10 cellular contexts compared by ENCODE assay signal in the genomic region with DNA sequence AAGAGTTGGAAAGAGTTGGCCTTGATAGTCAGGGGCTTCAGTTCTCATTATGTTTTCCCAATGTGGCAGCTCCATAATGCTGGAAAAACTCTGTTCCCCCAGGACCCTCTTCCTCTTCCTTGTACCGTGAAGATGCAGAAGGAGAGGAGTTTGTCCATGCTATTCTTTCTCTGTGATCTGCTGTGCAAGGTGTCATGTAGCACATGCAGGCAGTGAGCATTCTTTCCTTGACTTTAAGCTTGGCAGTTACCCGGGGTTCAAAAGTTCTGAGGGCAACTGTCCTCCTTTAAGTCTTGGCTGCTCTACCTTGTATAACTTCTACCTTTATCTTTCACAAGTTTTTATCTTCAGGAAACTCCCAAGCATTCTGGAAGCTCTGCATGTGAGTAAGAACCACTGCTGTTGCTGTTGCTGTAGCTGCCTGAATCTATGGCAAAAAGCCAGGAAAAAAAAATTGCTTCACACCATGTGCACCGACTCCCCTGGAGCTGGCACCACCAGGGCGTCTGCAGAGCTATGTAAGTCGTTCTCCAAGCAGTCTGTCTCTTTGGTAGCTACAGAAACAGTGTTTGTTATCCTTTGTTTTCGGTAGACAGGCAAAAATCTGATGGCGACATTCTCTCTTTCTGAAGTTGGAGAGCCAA. TPM values are rescaled to one million over a fixed set of nuclear protein-coding genes. Genes with fewer than 3 reads are reported as not detected.
DNase-seq lines count a peak whose midpoint lies in the region; ATAC-seq, FAIRE-seq and TF ChIP-seq lines count a peak whose summit lies in the region.
"Had no signal": no experiment of that assay in that cellular context is flagged by ENCODE, and none has a peak within 500 bp of the region (broad histone marks: within the 10 kb centered on the region; RNA-seq: fewer than 3 reads in every experiment).

No MANE protein-coding gene starts in this region.

- no peak overlapping the region for H3K27ac Mint-ChIP-seq in HFFc6
- H3K27ac Mint-ChIP-seq: stimulated activated effector memory CD8-positive, alpha-beta T cell treated with anti-CD3 and anti-CD28 coated beads, Interleukin-12 subunit alpha, Interleukin-12 subunit beta, amount 100 ng/mL, for 72 hours had no signal

- WGBS in adrenal gland, 4 donors = 56 to 64% (median 58%) methylated on average over 7 of the region's 7 CpGs

- TF ChIP-seq POLR2A in adrenal gland (IDR thresholded peaks at IDR 0.05) = no peak

- intact Hi-C loops in adrenal gland (cut with DNase I) (no loop called here), kidney (cut with DNase I) (no loop called here)

- no peak overlapping the region for H3K4me3 Mint-ChIP-seq in HFFc6
- H3K4me3 Mint-ChIP-seq: stimulated activated effector memory CD8-positive, alpha-beta T cell treated with anti-CD3 and anti-CD28 coated beads, Interleukin-12 subunit alpha, Interleukin-12 subunit beta, amount 100 ng/mL, for 72 hours had no signal

- ATAC-seq in GM21576 (IDR thresholded peaks at IDR 0.05; ENCODE audit: unreplicated experiment) = no peak
- no peak for ATAC-seq in HG02852 (IDR thresholded peaks at IDR 0.05; ENCODE audit: unreplicated experiment)
- ATAC-seq: activated CD4-positive, CD25-positive, alpha-beta regulatory T cell treated with anti-CD3 and anti-CD28 coated beads, Interleukin-2, amount 50 U/mL, for 24 hours; stimulated activated effector memory CD8-positive, alpha-beta T cell treated with anti-CD3 and anti-CD28 coated beads, Interleukin-12 subunit alpha, Interleukin-12 subunit beta, amount 100 ng/mL, for 72 hours had no signal

- H3K4me1 ChIP-seq in adrenal gland (replicated peaks in 1 of 2) (no peaks in the 10 kb centered on the region), cardiac muscle cell (ENCODE audit: low read depth) (peaks cover 38% of the 10 kb centered on the region), kidney (ENCODE audit: control insufficient read depth in 1 of 2, insufficient read depth in 1 of 2, low read depth in 1 of 2, low read length in 2 of 2) (no peaks in the 10 kb centered on the region)

- H3K9ac ChIP-seq in kidney (ENCODE audit: low read length in 2 of 2) = no peak overlapping the region

- TF ChIP-seq CTCF in HFFc6 (IDR thresholded peaks at IDR 0.05) (no peak), adrenal gland (IDR thresholded peaks at IDR 0.05) (no peak), cardiac muscle cell (IDR thresholded peaks at IDR 0.05; ENCODE audit: low read depth, low read length) (peak; percentile 4), kidney (IDR thresholded peaks at IDR 0.05; ENCODE audit: borderline replicate concordance, extremely low read depth, insufficient read depth) (no peak)

- peak; percentile 33 for DNase-seq in HFFc6
- DNase-seq in adrenal gland = peak in 5 of 7 donors; percentile 28 to 61 (median 50)
- DNase-seq in cardiac muscle cell (ENCODE audit: low read depth in 1 of 2, low spot score in 1 of 2) = peak; percentile 74 to 98
- DNase-seq in renal cortical epithelial cell (ENCODE audit: low read depth) = peak; percentile 93
- no peak for DNase-seq in HuH-7.5 (ENCODE audit: low spot score)
- DNase-seq in kidney = no peak

- no peaks in the 10 kb centered on the region for H3K9me3 ChIP-seq in adrenal gland (replicated peaks in 1 of 3)
- H3K9me3 ChIP-seq in cardiac muscle cell (ENCODE audit: low read depth) = no peaks in the 10 kb centered on the region
- H3K9me3 ChIP-seq in kidney (ENCODE audit: control insufficient read depth in 1 of 2, low read length in 2 of 2) = no peaks in the 10 kb centered on the region

- no peaks in the 10 kb centered on the region for H3K9me3 Mint-ChIP-seq in HFFc6
- H3K9me3 Mint-ChIP-seq: stimulated activated effector memory CD8-positive, alpha-beta T cell treated with anti-CD3 and anti-CD28 coated beads, Interleukin-12 subunit alpha, Interleukin-12 subunit beta, amount 100 ng/mL, for 72 hours had no signal

- FAIRE-seq in kidney (lab: Jason Lieb, UNC) = no peak

- no peak overlapping the region for H3K27ac ChIP-seq in adrenal gland
- peak overlapping the region; percentile 98 for H3K27ac ChIP-seq in cardiac muscle cell
- H3K27ac ChIP-seq in kidney (ENCODE audit: low read depth in 2 of 2, low read length in 2 of 2) = no peak overlapping the region

- H3K4me1 Mint-ChIP-seq in HFFc6 (ENCODE audit: low read depth) = peaks cover 20% of the 10 kb centered on the region
- H3K4me1 Mint-ChIP-seq: stimulated activated effector memory CD8-positive, alpha-beta T cell treated with anti-CD3 and anti-CD28 coated beads, Interleukin-12 subunit alpha, Interleukin-12 subunit beta, amount 100 ng/mL, for 72 hours had no signal

- H3K36me3 Mint-ChIP-seq in HFFc6 (ENCODE audit: low read depth) = peaks cover 11% of the 10 kb centered on the region

- no peaks in the 10 kb centered on the region for H3K36me3 ChIP-seq in adrenal gland (replicated peaks in 1 of 2)
- no peaks in the 10 kb centered on the region for H3K36me3 ChIP-seq in cardiac muscle cell
- no peaks in the 10 kb centered on the region for H3K36me3 ChIP-seq in kidney (ENCODE audit: control insufficient read depth in 1 of 2, insufficient read depth in 2 of 2, low read length in 2 of 2)

- no peaks in the 10 kb centered on the region for H3K27me3 Mint-ChIP-seq in HFFc6 (ENCODE audit: insufficient read depth)

- H3K4me3 ChIP-seq in adrenal gland (no peak overlapping the region), cardiac muscle cell (no peak overlapping the region), kidney (ENCODE audit: low read length in 2 of 2) (no peak overlapping the region)

- H3K27me3 ChIP-seq in adrenal gland (no peaks in the 10 kb centered on the region), cardiac muscle cell (no peaks in the 10 kb centered on the region)

RNA-seq across cellular contexts. Expression of gene SLC16A1, which starts 42.7 kb away (rescaled TPM):
- 10 to 100 TPM; 61.0 to 95.0 (median 69.4) TPM for total RNA-seq in HFFc6 (2021; fragmentation: NEBNext Ultra II Directional; extraction: Animal tissue kit (Norgen Biotek cat#: 25700))
- total RNA-seq in adrenal gland = 10 to 100 TPM; 20.9 to 38.1 (median 27.5) TPM
- 10 to 100 TPM in 1 of 3 donors, 1 to 10 TPM in 2; 6.0 to 36.3 (median 6.9) TPM for polyA plus RNA-seq in adrenal gland
- 130 and 137 TPM in 2 replicates for total RNA-seq in cardiac muscle cell
- polyA plus RNA-seq in cardiac muscle cell = 146 and 163 TPM in 2 replicates
- 128 and 149 TPM in 2 replicates for total RNA-seq in renal cortical epithelial cell
- 8.7 TPM for total RNA-seq in kidney
- polyA plus RNA-seq in kidney (ENCODE audit: insufficient read depth, low read depth, low replicate concordance) = 9.7 TPM

Comparison
In these comparisons a context has a peak if more than half of its experiments do, and no peak if none do; other contexts are left out.
1. DNase-seq: peak in HFFc6 (single experiment), adrenal gland (5 of 7), cardiac muscle cell (2 of 2) and renal cortical epithelial cell (single experiment); none in HuH-7.5 (single experiment) and kidney (single experiment).